Comparison of ENCODE assay signal across 8 cellular contexts in genomic region chr1:201154389-201155165, GRCh38. TPM values are rescaled to one million over a fixed set of nuclear protein-coding genes. Genes with fewer than 3 reads are reported as not detected.
DNase-seq lines count a peak whose midpoint lies in the region; ATAC-seq and TF ChIP-seq lines count a peak whose summit lies in the region.

Gene TMEM9, minus strand, starts transcription at chr1:201154474. Its CDS starts 551 bp downstream, at chr1:201153923.

- intact Hi-C loops in spleen (cut with DNase I; ENCODE audit: low total_unique reads): no loop called here

- H3K9me3 ChIP-seq in AG04450 (ENCODE audit: control insufficient read depth, insufficient read depth, low read length): no peaks in the 10 kb centered on the region
- H3K9me3 ChIP-seq in spleen: no peaks in the 10 kb centered on the region

- ATAC-seq in GM19035 (IDR thresholded peaks at IDR 0.05; ENCODE audit: unreplicated experiment) (peak; percentile 99), HG03378 (IDR thresholded peaks at IDR 0.05; ENCODE audit: unreplicated experiment) (peak; percentile 88)

- H3K27me3 ChIP-seq in AG04450 (ENCODE audit: control insufficient read depth, insufficient read depth, low read length) (peaks cover 20% of the 10 kb centered on the region), spleen (replicated peaks in 1 of 7) (no peaks in the 10 kb centered on the region)

- DNase-seq in AG04450 (ENCODE audit: low read depth, low spot score) (peak; percentile 87), NCI-H446 treated with DMSO at 0.1 percent for 48 hours (lab: John Stamatoyannopoulos, UW) (peak; percentile 92), inferior parietal cortex (ENCODE audit: extremely low spot score) (peak; percentile 97), spleen (peak; percentile 98)
- DNase-seq in activated CD4-positive, CD25-positive, alpha-beta regulatory T cell treated with anti-CD3 and anti-CD28 coated beads, Interleukin-2, amount 50 U/mL, for 16 hours (ENCODE audit: low read depth, low spot score): peak; percentile 94
- peak; percentile 95 for DNase-seq in central memory CD4-positive, alpha-beta T cell

- POLR2A ChIA-PET in AG04450 (lab: Yijun Ruan, JAX): interaction anchor here (0.9 to 1.0 kb wide), 2 partner anchors 12 to 17 kb away, joined by 3 to 4 read pairs; no protein-coding TSS in a partner anchor

- H3K4me1 ChIP-seq in spleen: peaks cover 9 to 33% (median 15%) of the 10 kb centered on the region in 6 donors

- no peak for TF ChIP-seq POLR2A in spleen (IDR thresholded peaks at IDR 0.05)

- WGBS in spleen, 5 donors: 10 to 15% (median 14%) methylated on average over 21 to 31 of the region's 31 CpGs

- H3K36me3 ChIP-seq in spleen: peaks cover 0 to 23% (median 6%) of the 10 kb centered on the region in 6 donors

- H3K27ac ChIP-seq in AG04450 (ENCODE audit: low read depth, low read length) (peak within 1 kb of the TSS; percentile 11), spleen (peak within 1 kb of the TSS; percentile 51 to 87 (median 68))

- CTCF ChIA-PET in AG04450 (lab: Charles Lee): interaction anchor here (1.1 to 1.9 kb wide), 2 partner anchors 30 to 35 kb away, joined by 3 to 6 read pairs; no protein-coding TSS in a partner anchor

- H3K4me3 ChIP-seq in AG04450 (ENCODE audit: low read depth, low read length) (peak within 1 kb of the TSS; percentile 78), spleen (peak within 1 kb of the TSS; percentile 68 to 97 (median 88))

- TF ChIP-seq CTCF in AG04450 (IDR thresholded peaks at IDR 0.05; ENCODE audit: low read depth, low read length) (no peak), spleen (IDR thresholded peaks at IDR 0.05 in 8 of 11, conservative IDR thresholded peaks at IDR 0.05 in 3 of 11) (no peak)

RNA-seq across cellular contexts. Expression of gene TMEM9, which starts in this region (rescaled TPM):
- polyA plus RNA-seq in AG04450 (2011; rRNA removed): 81.7 and 103 TPM in 2 replicates
- 54.5 and 72.0 TPM in 2 replicates for polyA minus RNA-seq in AG04450 (2011; rRNA and poly(A)+ RNA removed)
- total RNA-seq in spleen: 10 to 100 TPM; 21.5 to 50.3 (median 33.9) TPM
- polyA plus RNA-seq in spleen: 10 to 100 TPM; 28.2 to 39.8 (median 35.6) TPM

Comparison
In these comparisons a context has a peak if more than half of its experiments do, and no peak if none do; other contexts are left out.
1. Peak in every context shown above with its lines: DNase-seq, ATAC-seq, H3K4me3 ChIP-seq and H3K27ac ChIP-seq.